ENCODE assay signal across 1 cellular context in genomic region chr17:40563371-40564052, GRCh38.
TF ChIP-seq lines count a peak whose summit lies in the region.

No MANE protein-coding gene starts in this region.

TF ChIP-seq in GM12878, 131 proteins besides CTCF, POLR2A, EP300 and RAD21 (continued from another document):
- TF ChIP-seq E4F1 (IDR thresholded peaks at IDR 0.05; ENCODE audit: borderline replicate concordance, partially characterized antibody) (no peak), LARP7 (IDR thresholded peaks at IDR 0.05) (peak; percentile 19; the same call in 1 of the 2 replicates), FOXK2 (IDR thresholded peaks at IDR 0.05) (no peak), CEBPB (IDR thresholded peaks at IDR 0.05; ENCODE audit: borderline replicate concordance in 1 of 2, low read depth in 2 of 2, low read length in 2 of 2) (0 out of 4 replicates have a peak, but pooled peaks of 1 of the 2 experiments have one; percentile 29), ATF2 (IDR thresholded peaks at IDR 0.05; ENCODE audit: low read length) (peak; percentile 40; the same call in 1 of the 2 replicates), HDAC6 (IDR thresholded peaks at IDR 0.05; ENCODE audit: unreplicated experiment) (no peak), REST (IDR thresholded peaks at IDR 0.05; ENCODE audit: low read depth, low read length) (no peak), CBX5 (IDR thresholded peaks at IDR 0.05; ENCODE audit: low read depth) (no peak), RCOR1 (conservative IDR thresholded peaks at IDR 0.05; ENCODE audit: low read depth, low read length) (no peak), MLLT1 (IDR thresholded peaks at IDR 0.05) (peak; percentile 67), DPF2 (IDR thresholded peaks at IDR 0.05) (0 out of 2 replicates have a peak, but pooled peaks have one; percentile 7), EGR1 (IDR thresholded peaks at IDR 0.05; ENCODE audit: borderline replicate concordance in 1 of 2, low read depth in 2 of 2, low read length in 2 of 2) (0 out of 3 replicates have a peak, but pooled peaks of 1 of the 2 experiments have one; percentile 35), ZBTB4 (CRISPR knock-in tag; IDR thresholded peaks at IDR 0.05) (peak; percentile 78), BCL11A (IDR thresholded peaks at IDR 0.05; ENCODE audit: low read depth, low read length) (peak; percentile 16; the same call in 1 of the 2 replicates), GABPA (IDR thresholded peaks at IDR 0.05; ENCODE audit: low read depth) (no peak), SRF (IDR thresholded peaks at IDR 0.05; ENCODE audit: low read depth in 2 of 2, low read length in 2 of 2) (no peak; a peak in 1 of 4 replicates), SMAD5 (IDR thresholded peaks at IDR 0.05; ENCODE audit: low read depth) (0 out of 2 replicates have a peak, but pooled peaks have one; percentile 21), SUZ12 (IDR thresholded peaks at IDR 0.05; ENCODE audit: unreplicated experiment) (no peak), ZNF687 (IDR thresholded peaks at IDR 0.05) (peak; percentile 55), HSF1 (IDR thresholded peaks at IDR 0.05; ENCODE audit: low read depth, low read length) (no peak), STAT3 (IDR thresholded peaks at IDR 0.05; ENCODE audit: low read depth, low read length) (no peak), YBX1 (IDR thresholded peaks at IDR 0.05) (no peak), HDGF (IDR thresholded peaks at IDR 0.05) (no peak)
